In genomic region chr7:131483586-131483985, GRCh38 we compare ENCODE assay signal across 24 cellular contexts.
DNase-seq lines count a peak whose midpoint lies in the region; ATAC-seq and TF ChIP-seq lines count a peak whose summit lies in the region.
"Had no signal": no experiment of that assay in that cellular context is flagged by ENCODE, and none has a peak within 500 bp of the region (broad histone marks: within the 10 kb centered on the region; RNA-seq: fewer than 3 reads in every experiment).

No MANE protein-coding gene starts in this region.

- H3K36me3 Mint-ChIP-seq in stimulated activated memory B cell treated with anti-CD40 and anti-IgM and Interleukin-4, amounts not matched to agents 10 μg/mL and 1 μg/mL and 100 μg/mL, for 72 hours, result peaks cover 29% of the 10 kb centered on the region
- peaks cover 53% of the 10 kb centered on the region for H3K36me3 Mint-ChIP-seq in activated T-cell treated with anti-CD3 and anti-CD28 coated beads, Interleukin-2, amount 50 U/mL, for 24 hours (ENCODE audit: low read depth)

- peak overlapping the region; percentile 40 for H3K27ac Mint-ChIP-seq in stimulated activated memory B cell treated with anti-CD40 and anti-IgM and Interleukin-4, amounts not matched to agents 10 μg/mL and 1 μg/mL and 100 μg/mL, for 72 hours
- H3K27ac Mint-ChIP-seq in activated T-cell treated with anti-CD3 and anti-CD28 coated beads, Interleukin-2, amount 50 U/mL, for 24 hours, result no peak overlapping the region
- H3K27ac Mint-ChIP-seq: CD4-positive, alpha-beta T cell; IgD-negative memory B cell; T-cell; T-helper 2 cell treated with Interferon-gamma antibody and Interleukin-4, amounts not matched to agents 5 μg/mL and 100 μg/mL, for 36 hours had no signal

- no peak for DNase-seq in HuH-7 (ENCODE audit: low spot score)
- no peak for DNase-seq in activated T-cell treated with anti-CD3 and anti-CD28 coated beads, Interleukin-2, amount 50 U/mL, for 24 hours
- no peak for DNase-seq in AG08396 (ENCODE audit: low spot score)
- DNase-seq: CD4-positive, alpha-beta T cell; COR-L47; DMS 273 treated with DMSO at 0.1 percent for 48 hours; DMS79 treated with DMSO at 0.1 percent for 48 hours; MG63; NCI-H1048; NCI-H1417 treated with DMSO at 0.1 percent for 48 hours; NCI-H187 treated with DMSO at 0.1 percent for 48 hours; NCI-H226; NCI-H510A treated with DMSO at 0.1 percent for 48 hours; NCI-H774; Peyer's patch; T-cell had no signal

- H3K4me3 ChIP-seq in KMS-11 (IDR thresholded peaks at IDR 0.05; ENCODE audit: insufficient read depth, low read depth, low read length), result no peak overlapping the region
- H3K4me3 ChIP-seq: BLaER1, MG63, Peyer's patch had no signal

- H3K27ac ChIP-seq in KMS-11, result 0 out of 2 replicates have a peak overlapping the region, but pooled peaks have one; percentile 0
- H3K27ac ChIP-seq: BLaER1, Peyer's patch had no signal

- H3K4me2 ChIP-seq in KMS-11, result peak overlapping the region; percentile 0; the same call in 1 of the 2 replicates
- H3K4me2 ChIP-seq: BLaER1 had no signal

- ATAC-seq in GM18498 (IDR thresholded peaks at IDR 0.05; ENCODE audit: unreplicated experiment) (peak; percentile 60), HG02678 (IDR thresholded peaks at IDR 0.05; ENCODE audit: unreplicated experiment) (peak; percentile 61)
- no peak for ATAC-seq in stimulated activated memory B cell treated with anti-CD40 and anti-IgM and Interleukin-4, amounts not matched to agents 10 μg/mL and 1 μg/mL and 100 μg/mL, for 72 hours
- ATAC-seq: SK-N-SH treated with all-trans-retinoic acid at 6 μM for 48 hours, T-cell had no signal

- no peak overlapping the region for H3K9ac ChIP-seq in KMS-11
- H3K9ac ChIP-seq: BLaER1 had no signal

- peaks cover 38% of the 10 kb centered on the region for H3K4me1 ChIP-seq in KMS-11 (ENCODE audit: low read depth, poor library complexity, severe bottlenecking)
- H3K4me1 ChIP-seq: BLaER1, Peyer's patch had no signal

- no peaks in the 10 kb centered on the region for H3K36me3 ChIP-seq in KMS-11 (ENCODE audit: insufficient read depth)
- H3K36me3 ChIP-seq: MG63 had no signal

- no peaks in the 10 kb centered on the region for H3K79me2 ChIP-seq in KMS-11 (ENCODE audit: insufficient read depth, low read depth)

- H3K9me3 Mint-ChIP-seq in stimulated activated memory B cell treated with anti-CD40 and anti-IgM and Interleukin-4, amounts not matched to agents 10 μg/mL and 1 μg/mL and 100 μg/mL, for 72 hours, result no peaks in the 10 kb centered on the region
- H3K9me3 Mint-ChIP-seq in activated T-cell treated with anti-CD3 and anti-CD28 coated beads, Interleukin-2, amount 50 U/mL, for 24 hours, result no peaks in the 10 kb centered on the region
- H3K9me3 Mint-ChIP-seq: CD4-positive, alpha-beta T cell; IgD-negative memory B cell; T-cell; T-helper 2 cell treated with Interferon-gamma antibody and Interleukin-4, amounts not matched to agents 5 μg/mL and 100 μg/mL, for 36 hours had no signal

- no peaks in the 10 kb centered on the region for H3K27me3 Mint-ChIP-seq in stimulated activated memory B cell treated with anti-CD40 and anti-IgM and Interleukin-4, amounts not matched to agents 10 μg/mL and 1 μg/mL and 100 μg/mL, for 72 hours
- no peaks in the 10 kb centered on the region for H3K27me3 Mint-ChIP-seq in activated T-cell treated with anti-CD3 and anti-CD28 coated beads, Interleukin-2, amount 50 U/mL, for 24 hours
- H3K27me3 Mint-ChIP-seq: CD4-positive, alpha-beta T cell; IgD-negative memory B cell; T-cell had no signal

- no peaks in the 10 kb centered on the region for H4K20me1 ChIP-seq in KMS-11 (ENCODE audit: insufficient read depth)
- H4K20me1 ChIP-seq: BLaER1 had no signal

- H3K4me1 Mint-ChIP-seq in stimulated activated memory B cell treated with anti-CD40 and anti-IgM and Interleukin-4, amounts not matched to agents 10 μg/mL and 1 μg/mL and 100 μg/mL, for 72 hours, result peaks cover 23% of the 10 kb centered on the region
- no peaks in the 10 kb centered on the region for H3K4me1 Mint-ChIP-seq in activated T-cell treated with anti-CD3 and anti-CD28 coated beads, Interleukin-2, amount 50 U/mL, for 24 hours (ENCODE audit: low read depth)
- H3K4me1 Mint-ChIP-seq: T-cell had no signal

- H3K27me3 ChIP-seq in KMS-11 (ENCODE audit: insufficient read depth, low read depth), result no peaks in the 10 kb centered on the region
- H3K27me3 ChIP-seq: BLaER1, MG63, Peyer's patch had no signal

- TF ChIP-seq CTCF in KMS-11 (conservative IDR thresholded peaks at IDR 0.05; ENCODE audit: low read depth, low read length), result no peak

- no peak overlapping the region for H3K4me3 Mint-ChIP-seq in stimulated activated memory B cell treated with anti-CD40 and anti-IgM and Interleukin-4, amounts not matched to agents 10 μg/mL and 1 μg/mL and 100 μg/mL, for 72 hours
- H3K4me3 Mint-ChIP-seq in activated T-cell treated with anti-CD3 and anti-CD28 coated beads, Interleukin-2, amount 50 U/mL, for 24 hours, result no peak overlapping the region
- H3K4me3 Mint-ChIP-seq: CD4-positive, alpha-beta T cell; IgD-negative memory B cell; T-cell; T-helper 2 cell treated with Interferon-gamma antibody and Interleukin-4, amounts not matched to agents 5 μg/mL and 100 μg/mL, for 36 hours had no signal

- no peak overlapping the region for H2AFZ ChIP-seq in KMS-11 (ENCODE audit: low read depth)
